Comparison of ENCODE assay signal across 1 cellular context in the genomic region with DNA sequence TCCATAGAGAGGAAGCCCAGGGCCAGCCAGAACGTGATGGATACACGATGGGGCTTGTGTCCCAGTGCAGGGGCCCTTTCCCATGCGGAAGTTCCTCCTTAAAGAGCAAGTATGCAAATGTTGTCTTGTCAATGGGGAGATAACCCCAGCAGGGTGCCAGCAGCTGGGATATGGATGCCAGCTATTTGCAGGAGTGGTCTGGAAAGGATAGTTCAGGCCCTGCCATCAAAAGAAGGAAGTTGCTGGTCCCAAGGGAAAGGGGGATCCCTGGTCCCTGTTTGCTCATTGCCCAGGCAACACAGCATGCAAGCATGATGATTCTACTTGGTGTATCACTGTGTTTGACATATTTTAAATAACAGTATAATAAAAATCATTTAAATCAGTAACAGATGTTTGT.
TF ChIP-seq lines count a peak whose summit lies in the region.

No MANE protein-coding gene starts in this region.

TF ChIP-seq in GM23338, 12 proteins besides CTCF, POLR2A, EP300 and RAD21 (continued from another document):
- TF ChIP-seq, protein P1, sequence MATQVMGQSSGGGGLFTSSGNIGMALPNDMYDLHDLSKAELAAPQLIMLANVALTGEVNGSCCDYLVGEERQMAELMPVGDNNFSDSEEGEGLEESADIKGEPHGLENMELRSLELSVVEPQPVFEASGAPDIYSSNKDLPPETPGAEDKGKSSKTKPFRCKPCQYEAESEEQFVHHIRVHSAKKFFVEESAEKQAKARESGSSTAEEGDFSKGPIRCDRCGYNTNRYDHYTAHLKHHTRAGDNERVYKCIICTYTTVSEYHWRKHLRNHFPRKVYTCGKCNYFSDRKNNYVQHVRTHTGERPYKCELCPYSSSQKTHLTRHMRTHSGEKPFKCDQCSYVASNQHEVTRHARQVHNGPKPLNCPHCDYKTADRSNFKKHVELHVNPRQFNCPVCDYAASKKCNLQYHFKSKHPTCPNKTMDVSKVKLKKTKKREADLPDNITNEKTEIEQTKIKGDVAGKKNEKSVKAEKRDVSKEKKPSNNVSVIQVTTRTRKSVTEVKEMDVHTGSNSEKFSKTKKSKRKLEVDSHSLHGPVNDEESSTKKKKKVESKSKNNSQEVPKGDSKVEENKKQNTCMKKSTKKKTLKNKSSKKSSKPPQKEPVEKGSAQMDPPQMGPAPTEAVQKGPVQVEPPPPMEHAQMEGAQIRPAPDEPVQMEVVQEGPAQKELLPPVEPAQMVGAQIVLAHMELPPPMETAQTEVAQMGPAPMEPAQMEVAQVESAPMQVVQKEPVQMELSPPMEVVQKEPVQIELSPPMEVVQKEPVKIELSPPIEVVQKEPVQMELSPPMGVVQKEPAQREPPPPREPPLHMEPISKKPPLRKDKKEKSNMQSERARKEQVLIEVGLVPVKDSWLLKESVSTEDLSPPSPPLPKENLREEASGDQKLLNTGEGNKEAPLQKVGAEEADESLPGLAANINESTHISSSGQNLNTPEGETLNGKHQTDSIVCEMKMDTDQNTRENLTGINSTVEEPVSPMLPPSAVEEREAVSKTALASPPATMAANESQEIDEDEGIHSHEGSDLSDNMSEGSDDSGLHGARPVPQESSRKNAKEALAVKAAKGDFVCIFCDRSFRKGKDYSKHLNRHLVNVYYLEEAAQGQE (IDR thresholded peaks at IDR 0.05; ENCODE audit: unreplicated experiment): no peak
- no peak for TF ChIP-seq EZH2 (IDR thresholded peaks at IDR 0.05; ENCODE audit: low read depth, unreplicated experiment)
- no peak for TF ChIP-seq EZH2phosphoT487 (IDR thresholded peaks at IDR 0.05; ENCODE audit: unreplicated experiment)
- no peak for TF ChIP-seq NANOG (IDR thresholded peaks at IDR 0.05; ENCODE audit: borderline replicate concordance)
- TF ChIP-seq, protein P2, sequence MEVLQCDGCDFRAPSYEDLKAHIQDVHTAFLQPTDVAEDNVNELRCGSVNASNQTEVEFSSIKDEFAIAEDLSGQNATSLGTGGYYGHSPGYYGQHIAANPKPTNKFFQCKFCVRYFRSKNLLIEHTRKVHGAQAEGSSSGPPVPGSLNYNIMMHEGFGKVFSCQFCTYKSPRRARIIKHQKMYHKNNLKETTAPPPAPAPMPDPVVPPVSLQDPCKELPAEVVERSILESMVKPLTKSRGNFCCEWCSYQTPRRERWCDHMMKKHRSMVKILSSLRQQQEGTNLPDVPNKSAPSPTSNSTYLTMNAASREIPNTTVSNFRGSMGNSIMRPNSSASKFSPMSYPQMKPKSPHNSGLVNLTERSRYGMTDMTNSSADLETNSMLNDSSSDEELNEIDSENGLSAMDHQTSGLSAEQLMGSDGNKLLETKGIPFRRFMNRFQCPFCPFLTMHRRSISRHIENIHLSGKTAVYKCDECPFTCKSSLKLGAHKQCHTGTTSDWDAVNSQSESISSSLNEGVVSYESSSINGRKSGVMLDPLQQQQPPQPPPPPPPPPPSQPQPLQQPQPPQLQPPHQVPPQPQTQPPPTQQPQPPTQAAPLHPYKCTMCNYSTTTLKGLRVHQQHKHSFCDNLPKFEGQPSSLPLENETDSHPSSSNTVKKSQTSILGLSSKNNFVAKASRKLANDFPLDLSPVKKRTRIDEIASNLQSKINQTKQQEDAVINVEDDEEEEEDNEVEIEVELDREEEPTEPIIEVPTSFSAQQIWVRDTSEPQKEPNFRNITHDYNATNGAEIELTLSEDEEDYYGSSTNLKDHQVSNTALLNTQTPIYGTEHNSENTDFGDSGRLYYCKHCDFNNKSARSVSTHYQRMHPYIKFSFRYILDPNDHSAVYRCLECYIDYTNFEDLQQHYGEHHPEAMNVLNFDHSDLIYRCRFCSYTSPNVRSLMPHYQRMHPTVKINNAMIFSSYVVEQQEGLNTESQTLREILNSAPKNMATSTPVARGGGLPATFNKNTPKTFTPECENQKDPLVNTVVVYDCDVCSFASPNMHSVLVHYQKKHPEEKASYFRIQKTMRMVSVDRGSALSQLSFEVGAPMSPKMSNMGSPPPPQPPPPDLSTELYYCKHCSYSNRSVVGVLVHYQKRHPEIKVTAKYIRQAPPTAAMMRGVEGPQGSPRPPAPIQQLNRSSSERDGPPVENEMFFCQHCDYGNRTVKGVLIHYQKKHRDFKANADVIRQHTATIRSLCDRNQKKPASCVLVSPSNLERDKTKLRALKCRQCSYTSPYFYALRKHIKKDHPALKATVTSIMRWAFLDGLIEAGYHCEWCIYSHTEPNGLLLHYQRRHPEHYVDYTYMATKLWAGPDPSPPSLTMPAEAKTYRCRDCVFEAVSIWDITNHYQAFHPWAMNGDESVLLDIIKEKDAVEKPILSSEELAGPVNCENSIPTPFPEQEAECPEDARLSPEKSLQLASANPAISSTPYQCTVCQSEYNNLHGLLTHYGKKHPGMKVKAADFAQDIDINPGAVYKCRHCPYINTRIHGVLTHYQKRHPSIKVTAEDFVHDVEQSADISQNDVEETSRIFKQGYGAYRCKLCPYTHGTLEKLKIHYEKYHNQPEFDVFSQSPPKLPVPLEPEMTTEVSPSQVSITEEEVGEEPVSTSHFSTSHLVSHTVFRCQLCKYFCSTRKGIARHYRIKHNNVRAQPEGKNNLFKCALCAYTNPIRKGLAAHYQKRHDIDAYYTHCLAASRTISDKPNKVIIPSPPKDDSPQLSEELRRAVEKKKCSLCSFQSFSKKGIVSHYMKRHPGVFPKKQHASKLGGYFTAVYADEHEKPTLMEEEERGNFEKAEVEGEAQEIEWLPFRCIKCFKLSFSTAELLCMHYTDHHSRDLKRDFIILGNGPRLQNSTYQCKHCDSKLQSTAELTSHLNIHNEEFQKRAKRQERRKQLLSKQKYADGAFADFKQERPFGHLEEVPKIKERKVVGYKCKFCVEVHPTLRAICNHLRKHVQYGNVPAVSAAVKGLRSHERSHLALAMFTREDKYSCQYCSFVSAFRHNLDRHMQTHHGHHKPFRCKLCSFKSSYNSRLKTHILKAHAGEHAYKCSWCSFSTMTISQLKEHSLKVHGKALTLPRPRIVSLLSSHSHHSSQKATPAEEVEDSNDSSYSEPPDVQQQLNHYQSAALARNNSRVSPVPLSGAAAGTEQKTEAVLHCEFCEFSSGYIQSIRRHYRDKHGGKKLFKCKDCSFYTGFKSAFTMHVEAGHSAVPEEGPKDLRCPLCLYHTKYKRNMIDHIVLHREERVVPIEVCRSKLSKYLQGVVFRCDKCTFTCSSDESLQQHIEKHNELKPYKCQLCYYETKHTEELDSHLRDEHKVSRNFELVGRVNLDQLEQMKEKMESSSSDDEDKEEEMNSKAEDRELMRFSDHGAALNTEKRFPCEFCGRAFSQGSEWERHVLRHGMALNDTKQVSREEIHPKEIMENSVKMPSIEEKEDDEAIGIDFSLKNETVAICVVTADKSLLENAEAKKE (CRISPR knock-in tag; IDR thresholded peaks at IDR 0.05): no peak; the same call in 1 of the 2 replicates
